ENCODE assay signal across 9 cellular contexts in the genomic region with DNA sequence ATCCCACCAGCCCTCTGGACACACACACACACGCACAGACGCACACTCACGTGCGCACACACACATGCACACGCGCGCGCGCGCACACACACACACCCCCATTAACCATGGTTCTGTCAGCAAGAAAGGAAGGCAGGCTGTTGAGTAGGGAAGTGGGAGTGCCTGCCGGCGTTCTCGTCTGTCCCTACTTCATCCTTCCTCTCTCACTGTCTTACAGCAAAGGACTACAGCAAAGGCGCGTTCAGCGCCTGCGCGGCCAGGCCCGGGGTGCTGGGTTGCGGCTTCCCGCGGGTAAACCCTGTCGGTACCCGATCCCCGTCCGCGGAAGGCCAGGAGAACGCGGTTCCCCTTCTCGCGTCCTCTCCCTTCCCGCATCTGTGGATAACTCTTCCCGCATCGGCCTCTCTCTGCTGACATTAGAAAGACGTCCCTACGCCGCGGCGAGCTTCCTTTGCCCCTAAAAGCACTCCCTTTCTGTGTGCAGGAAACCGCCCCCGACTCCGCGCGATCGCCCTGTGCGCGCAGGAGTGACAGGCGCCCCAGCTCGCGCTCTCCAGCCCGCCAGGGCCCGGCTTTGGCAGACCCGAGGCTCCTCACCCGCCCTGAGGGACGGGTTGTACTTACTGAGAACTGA.
DNase-seq lines count a peak whose midpoint lies in the region; ATAC-seq and TF ChIP-seq lines count a peak whose summit lies in the region.
"Had no signal": no experiment of that assay in that cellular context is flagged by ENCODE, and none has a peak within 500 bp of the region (broad histone marks: within the 10 kb centered on the region; RNA-seq: fewer than 3 reads in every experiment).

No MANE protein-coding gene starts in this region.

- ATAC-seq in HG02763 (IDR thresholded peaks at IDR 0.05; ENCODE audit: unreplicated experiment) (no peak), HG03354 (IDR thresholded peaks at IDR 0.05; ENCODE audit: poor library complexity, severe bottlenecking, unreplicated experiment) (no peak)
- ATAC-seq: Panc1 had no signal

- DNase-seq in GM13976 (ENCODE audit: low spot score) (peak; percentile 67), NCI-H146 (lab: John Stamatoyannopoulos, UW) (peak; percentile 57), astrocyte of the cerebellum (ENCODE audit: low read depth) (no peak), SK-N-DZ (ENCODE audit: low spot score) (no peak)

- H3K9ac ChIP-seq in iPS-15b (ENCODE audit: low read depth, low read length) = no peak overlapping the region
- H3K9ac ChIP-seq in skeletal muscle tissue (ENCODE audit: low read depth in 1 of 3, low read length in 3 of 3) = peak overlapping the region; percentile 50 to 62 (median 61)

- H3K9me3 ChIP-seq in iPS-15b (ENCODE audit: control insufficient read depth, insufficient read depth, low read length) = no peaks in the 10 kb centered on the region
- H3K9me3 ChIP-seq in skeletal muscle tissue (ENCODE audit: control insufficient read depth in 3 of 3, low read length in 3 of 3) = no peaks in the 10 kb centered on the region

- in situ Hi-C loops in GM13976 (cut with MboI; ENCODE audit: low sequenced_read_pairs, unreplicated experiment) = no loop called here
- in situ Hi-C loops in astrocyte of the cerebellum (cut with HindIII; ENCODE audit: low sequenced_read_pairs) = no loop called here

- no peaks in the 10 kb centered on the region for H3K4me1 ChIP-seq in iPS-15b (ENCODE audit: control insufficient read depth, insufficient read depth, low read length)
- H3K4me1 ChIP-seq in skeletal muscle tissue (ENCODE audit: control insufficient read depth in 3 of 3, insufficient read depth in 3 of 3, low read length in 3 of 3) = peaks cover 15 to 23% (median 21%) of the 10 kb centered on the region in 3 donors

- H3K36me3 ChIP-seq in iPS-15b (ENCODE audit: control insufficient read depth, insufficient read depth, low read length) (no peaks in the 10 kb centered on the region), skeletal muscle tissue (ENCODE audit: control insufficient read depth in 3 of 3, insufficient read depth in 3 of 3, low read length in 3 of 3) (no peaks in the 10 kb centered on the region)

- H3K4me3 ChIP-seq in astrocyte of the cerebellum (ENCODE audit: low read depth, low read length) (peak overlapping the region; percentile 50), iPS-15b (ENCODE audit: low read depth, low read length) (peak overlapping the region; percentile 66), skeletal muscle tissue (ENCODE audit: low read length in 3 of 3) (peak overlapping the region; percentile 63 to 69 (median 67))

- TF ChIP-seq CTCF in GM13976 (IDR thresholded peaks at IDR 0.05; ENCODE audit: borderline replicate concordance, control extremely low read depth, extremely low read depth, insufficient read depth, missing control alignments) (no peak), astrocyte of the cerebellum (IDR thresholded peaks at IDR 0.05; ENCODE audit: low read depth, low read length, missing control alignments) (no peak)

- peak overlapping the region; percentile 47 for H3K27ac ChIP-seq in skeletal muscle tissue (ENCODE audit: low read depth, low read length)

- peaks cover 49% of the 10 kb centered on the region for H3K27me3 ChIP-seq in iPS-15b (ENCODE audit: control insufficient read depth, insufficient read depth, low read length)
- H3K27me3 ChIP-seq in skeletal muscle tissue (ENCODE audit: control insufficient read depth in 3 of 3, insufficient read depth in 3 of 3, low read length in 3 of 3) = peaks cover 3 to 4% (median 3%) of the 10 kb centered on the region in 3 donors

Comparison
In these comparisons a context has a peak if more than half of its experiments do, and no peak if none do; other contexts are left out.
1. DNase-seq: peak in GM13976 (single experiment) and NCI-H146 (single experiment); none in astrocyte of the cerebellum (single experiment) and SK-N-DZ (single experiment).
2. Peak in every context shown above with its lines, with median percentiles within 50 percentile points of each other: H3K4me3 ChIP-seq.